In genomic region chr5:34179453-34180190, GRCh38 we compare ENCODE assay signal across 8 cellular contexts.
A peak's percentile ranks its signal among the peaks of the same experiment; 100 is the strongest.
DNase-seq lines count a peak whose midpoint lies in the region; ATAC-seq, FAIRE-seq and TF ChIP-seq lines count a peak whose summit lies in the region.
"Not testable (repeated sequence)": the region's sequence is repeated elsewhere in the genome, so short reads cannot be mapped to it uniquely, and the experiment has no call there.

No MANE protein-coding gene starts in this region.

- H3K79me1 ChIP-seq in H9 (ENCODE audit: insufficient read depth, low read depth, low read length, poor library complexity, severe bottlenecking): not testable (repeated sequence)

- H4K5ac ChIP-seq in H9 (ENCODE audit: insufficient read length, low read depth, low read length): not testable (repeated sequence)

- not testable (repeated sequence) for H3K79me2 ChIP-seq in H9 (ENCODE audit: insufficient read depth, low read length)

- ATAC-seq in heart left ventricle; lung (ENCODE audit: insufficient read depth, low FRiP score); pancreas: not testable (repeated sequence)

- H2BK5ac ChIP-seq in H9 (ENCODE audit: insufficient read length, low read length): not testable (repeated sequence)

- H3K36me3 ChIP-seq in heart left ventricle: peaks cover 0 to 39% (median 8%) of the 10 kb centered on the region in 9 donors
- not testable (repeated sequence) for H3K36me3 ChIP-seq in lung (ENCODE audit: control insufficient read depth in 2 of 2, insufficient read depth in 2 of 2, low read length in 2 of 2); pancreas; vagina

- not testable (repeated sequence) for H3K9me3 Mint-ChIP-seq in H9; activated T-helper 2 cell treated with anti-CD3 and anti-CD28 coated beads, Interferon-gamma antibody, Interleukin-2, Interleukin-4, amounts not matched to agents 10 μg/mL and 5 μg/mL and 100 μg/mL, durations not matched to agents 14 hours and 24 hours and 36 hours

- H3K23ac ChIP-seq in H9 (ENCODE audit: insufficient read length, low read depth, low read length): not testable (repeated sequence)

- H3K4ac ChIP-seq in H9 (ENCODE audit: low read depth, low read length): not testable (repeated sequence)

- H3K4me1 ChIP-seq in H9 (ENCODE audit: insufficient read depth, low read length); heart left ventricle; lung (ENCODE audit: control insufficient read depth in 2 of 2, insufficient read depth in 2 of 2, low read length in 2 of 2); pancreas; vagina: not testable (repeated sequence)

- FAIRE-seq in pancreas (lab: Jason Lieb, UNC): not testable (repeated sequence)

- not testable (repeated sequence) for TF ChIP-seq CTCF in H9 (conservative IDR thresholded peaks at IDR 0.05); coronary artery (IDR thresholded peaks at IDR 0.05); heart left ventricle (IDR thresholded peaks at IDR 0.05); lung (IDR thresholded peaks at IDR 0.05; ENCODE audit: control extremely low read depth, extremely low read depth); pancreas (IDR thresholded peaks at IDR 0.05); vagina (IDR thresholded peaks at IDR 0.05)

- H3K14ac ChIP-seq in H9 (ENCODE audit: insufficient read depth, low read length): not testable (repeated sequence)

- H3K18ac ChIP-seq in H9 (ENCODE audit: insufficient read length, low read depth, low read length): not testable (repeated sequence)

- not testable (repeated sequence) for H3K27me3 Mint-ChIP-seq in H9 (ENCODE audit: low read depth); activated T-helper 2 cell treated with anti-CD3 and anti-CD28 coated beads, Interferon-gamma antibody, Interleukin-2, Interleukin-4, amounts not matched to agents 10 μg/mL and 5 μg/mL and 100 μg/mL, durations not matched to agents 14 hours and 24 hours and 36 hours (ENCODE audit: low read depth)

- H3K27me3 ChIP-seq in H9 (ENCODE audit: insufficient read depth, low read length); heart left ventricle; lung (ENCODE audit: control insufficient read depth, insufficient read depth); pancreas; vagina: not testable (repeated sequence)

- not testable (repeated sequence) for H2AFZ ChIP-seq in H9 (ENCODE audit: low read length)

- H4K91ac ChIP-seq in H9 (ENCODE audit: insufficient read length, low read depth, low read length): not testable (repeated sequence)

- not testable (repeated sequence) for H2BK20ac ChIP-seq in H9 (ENCODE audit: low read depth, low read length, poor library complexity, severe bottlenecking)

- intact Hi-C loops in activated T-helper 2 cell treated with anti-CD3 and anti-CD28 coated beads, Interferon-gamma antibody, Interleukin-2, Interleukin-4, amounts not matched to agents 10 μg/mL and 5 μg/mL and 100 μg/mL, durations not matched to agents 14 hours and 24 hours and 36 hours (cut with micrococcal nuclease); heart left ventricle (cut with DNase I); pancreas (cut with DNase I); vagina (cut with DNase I): not testable (repeated sequence)

- H2BK120ac ChIP-seq in H9 (ENCODE audit: low read depth, low read length, poor library complexity, severe bottlenecking): not testable (repeated sequence)

- H3K4me2 ChIP-seq in H9 (ENCODE audit: insufficient read depth, insufficient read length, low read length): not testable (repeated sequence)

- not testable (repeated sequence) for H3K4me3 ChIP-seq in coronary artery, heart left ventricle, lung, pancreas, vagina

- H3K36me3 Mint-ChIP-seq in H9 (ENCODE audit: insufficient read depth in 1 of 3, low read depth in 3 of 3): peaks cover 9 to 56% (median 54%) of the 10 kb centered on the region in 3 experiments; a peak in 6 of 7 replicates
- H3K36me3 Mint-ChIP-seq in activated T-helper 2 cell treated with anti-CD3 and anti-CD28 coated beads, Interferon-gamma antibody, Interleukin-2, Interleukin-4, amounts not matched to agents 10 μg/mL and 5 μg/mL and 100 μg/mL, durations not matched to agents 14 hours and 24 hours and 36 hours (ENCODE audit: low read depth): peaks cover 16% of the 10 kb centered on the region

- H4K8ac ChIP-seq in H9 (replicated peaks; ENCODE audit: insufficient read length, low read depth, low read length): not testable (repeated sequence)

- not testable (repeated sequence) for H3K4me3 Mint-ChIP-seq in H9; activated T-helper 2 cell treated with anti-CD3 and anti-CD28 coated beads, Interferon-gamma antibody, Interleukin-2, Interleukin-4, amounts not matched to agents 10 μg/mL and 5 μg/mL and 100 μg/mL, durations not matched to agents 14 hours and 24 hours and 36 hours (ENCODE audit: low read depth)

- not testable (repeated sequence) for H3K9ac ChIP-seq in H9 (ENCODE audit: extremely low read depth, insufficient read length, low read length)

- not testable (repeated sequence) for H4K20me1 ChIP-seq in H9 (ENCODE audit: control insufficient read depth, insufficient read depth, insufficient read length)

- WGBS in H9 (ENCODE audit: extremely low coverage, insufficient read length, low lambda C conversion rate): no CpG with 5 or more reads among the region's 10 CpGs
- 95 to 97% (median 96%) methylated on average over 10 of the region's 10 CpGs for WGBS in heart left ventricle, 4 donors
- 85 to 92% methylated on average over 10 of the region's 10 CpGs for WGBS in lung, 2 donors
- WGBS in pancreas, 2 donors: 87 to 91% methylated on average over 10 of the region's 10 CpGs

- H3K56ac ChIP-seq in H9 (ENCODE audit: insufficient read length, low read depth, low read length): not testable (repeated sequence)

- not testable (repeated sequence) for H3K9me3 ChIP-seq in H9 (ENCODE audit: control insufficient read depth, low read depth, low read length); heart left ventricle; lung (ENCODE audit: control insufficient read depth in 2 of 2, insufficient read depth in 1 of 2, low read length in 1 of 2); pancreas; vagina

- peak; percentile 28 for DNase-seq in H9
- peak; percentile 17 for DNase-seq in SK-N-DZ (ENCODE audit: low spot score)
- peak; percentile 18 for DNase-seq in activated T-helper 2 cell treated with anti-CD3 and anti-CD28 coated beads, Interferon-gamma antibody, Interleukin-2, Interleukin-4, amounts not matched to agents 10 μg/mL and 5 μg/mL and 100 μg/mL, durations not matched to agents 14 hours and 24 hours and 36 hours (ENCODE audit: low spot score)
- DNase-seq in coronary artery (ENCODE audit: low spot score): peak; percentile 70
- peak in 3 of 5 donors; percentile 23 to 60 (median 23) for DNase-seq in heart left ventricle
- DNase-seq in lung (ENCODE audit: low spot score): peak; percentile 90
- DNase-seq in pancreas: peak in 5 of 6 donors; percentile 41 to 66 (median 59)
- DNase-seq in vagina (ENCODE audit: extremely low spot score in 2 of 2): peak; percentile 87 to 95

- H2AK5ac ChIP-seq in H9 (ENCODE audit: insufficient read length, low read length): not testable (repeated sequence)

- H2BK12ac ChIP-seq in H9 (ENCODE audit: insufficient read length, low read depth, low read length): not testable (repeated sequence)

- not testable (repeated sequence) for H3K27ac ChIP-seq in H9 (ENCODE audit: insufficient read length, low read depth, low read length); coronary artery; heart left ventricle; lung (ENCODE audit: low read depth in 1 of 2, low read length in 1 of 2); pancreas; vagina

- H3K27ac Mint-ChIP-seq in H9: peak overlapping the region in 2 of 3 experiments; percentile 5 to 22; a peak in 4 of 7 replicates
- H3K27ac Mint-ChIP-seq in activated T-helper 2 cell treated with anti-CD3 and anti-CD28 coated beads, Interferon-gamma antibody, Interleukin-2, Interleukin-4, amounts not matched to agents 10 μg/mL and 5 μg/mL and 100 μg/mL, durations not matched to agents 14 hours and 24 hours and 36 hours: peak overlapping the region; percentile 34

- H3K4me1 Mint-ChIP-seq in H9; activated T-helper 2 cell treated with anti-CD3 and anti-CD28 coated beads, Interferon-gamma antibody, Interleukin-2, Interleukin-4, amounts not matched to agents 10 μg/mL and 5 μg/mL and 100 μg/mL, durations not matched to agents 14 hours and 24 hours and 36 hours (ENCODE audit: low read depth): not testable (repeated sequence)

- not testable (repeated sequence) for TF ChIP-seq POLR2A in heart left ventricle (IDR thresholded peaks at IDR 0.05); vagina (IDR thresholded peaks at IDR 0.05)

- not testable (repeated sequence) for H2BK15ac ChIP-seq in H9 (ENCODE audit: low read depth, low read length)

- H3T11ph ChIP-seq in H9 (ENCODE audit: low read length): not testable (repeated sequence)

- H3K23me2 ChIP-seq in H9 (ENCODE audit: insufficient read length, low read depth, low read length, poor library complexity, severe bottlenecking): not testable (repeated sequence)

Comparison
In these comparisons a context has a peak if more than half of its experiments do, and no peak if none do; other contexts are left out.
1. DNase-seq: peak in every context shown above with its lines; median percentile 91 in vagina; 90 in lung; 70 in coronary artery; 59 in pancreas; 28 in H9; 23 in heart left ventricle; 18 in activated T-helper 2 cell treated with anti-CD3 and anti-CD28 coated beads, Interferon-gamma antibody, Interleukin-2, Interleukin-4, amounts not matched to agents 10 μg/mL and 5 μg/mL and 100 μg/mL, durations not matched to agents 14 hours and 24 hours and 36 hours; 17 in SK-N-DZ.